Comparison of ENCODE assay signal across 18 cellular contexts in the genomic region with DNA sequence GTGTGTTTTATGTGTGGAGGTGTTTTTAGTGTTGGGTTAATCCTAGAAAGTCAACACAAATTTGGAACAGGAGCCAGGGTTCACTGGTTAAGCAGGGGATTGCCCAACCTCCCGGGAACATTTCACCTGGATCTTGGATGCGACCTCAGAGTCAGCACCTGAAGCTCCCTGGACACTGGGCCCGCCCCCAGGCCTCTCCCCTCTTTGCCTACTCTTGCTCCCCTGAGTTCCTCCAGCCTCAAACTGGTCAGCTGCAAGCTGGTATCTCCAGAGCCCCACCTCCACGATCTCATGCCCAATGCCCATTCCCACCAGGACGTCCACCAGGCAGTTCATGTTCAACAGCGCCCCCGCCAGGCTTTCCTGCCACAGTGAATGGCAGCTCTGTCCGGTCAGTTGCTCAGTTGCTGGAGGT. TPM values are rescaled to one million over a fixed set of nuclear protein-coding genes. Genes with fewer than 3 reads are reported as not detected.
DNase-seq lines count a peak whose midpoint lies in the region; ATAC-seq and TF ChIP-seq lines count a peak whose summit lies in the region.
"Had no signal": no experiment of that assay in that cellular context is flagged by ENCODE, and none has a peak within 500 bp of the region (broad histone marks: within the 10 kb centered on the region; RNA-seq: fewer than 3 reads in every experiment).

No MANE protein-coding gene starts in this region.

- H3K27me3 ChIP-seq in lower lobe of right lung (ENCODE audit: low read depth): no peaks in the 10 kb centered on the region

- POLR2A ChIA-PET in HEK293 (lab: Yijun Ruan, JAX): interaction anchor here (0.7 to 1.1 kb wide), 3 partner anchors 18 to 137 kb away, joined by 3 to 5 read pairs (median 3); no protein-coding TSS in a partner anchor

- no peak for DNase-seq in chondrocyte (ENCODE audit: low spot score)
- peak; percentile 72 for DNase-seq in lower lobe of right lung
- no peak for DNase-seq in D341Med (ENCODE audit: low spot score)
- DNase-seq in iPS-NIHi11 (ENCODE audit: low spot score): no peak
- no peak for DNase-seq in NCI-H1105 treated with DMSO at 0.1 percent for 48 hours (lab: John Stamatoyannopoulos, UW)
- DNase-seq: activated CD8-positive, alpha-beta T cell treated with anti-CD3 and anti-CD28 coated beads for 36 hours; aorta; CD4-positive, alpha-beta T cell; effector CD8-positive, alpha-beta T cell; GF-D8; NCI-H510A treated with DMSO at 0.1 percent for 48 hours; stimulated activated naive CD4-positive, alpha-beta T cell treated with Interleukin-2 at 50 U/mL for 16 hours; T-helper 9 cell had no signal

- H3K4me3 Mint-ChIP-seq in chondrocyte (ENCODE audit: unreplicated experiment): no peak overlapping the region
- H3K4me3 Mint-ChIP-seq: activated CD8-positive, alpha-beta T cell treated with anti-CD3 and anti-CD28 coated beads for 36 hours; CD4-positive, alpha-beta T cell; nephron had no signal

- no peak overlapping the region for H3K4me3 ChIP-seq in HEK293 (ENCODE audit: low read depth, low read length)
- H3K4me3 ChIP-seq in lower lobe of right lung: no peak overlapping the region

- H3K36me3 Mint-ChIP-seq in chondrocyte (ENCODE audit: low read depth): peaks cover 7% of the 10 kb centered on the region

- TF ChIP-seq CTCF in C4-2B (conservative IDR thresholded peaks at IDR 0.05) (no peak; the same call in 1 of the 2 replicates), HEK293 (tag by site-specific recombination; IDR thresholded peaks at IDR 0.05) (no peak), chondrocyte (IDR thresholded peaks at IDR 0.05) (peak; percentile 46), lower lobe of right lung (IDR thresholded peaks at IDR 0.05) (peak; percentile 26)

- no peaks in the 10 kb centered on the region for H3K4me1 Mint-ChIP-seq in chondrocyte (ENCODE audit: low read depth)
- H3K4me1 Mint-ChIP-seq: nephron had no signal

- H3K9me3 ChIP-seq in HEK293 (ENCODE audit: control insufficient read depth, insufficient read depth, low read depth, low read length) (no peaks in the 10 kb centered on the region), lower lobe of right lung (no peaks in the 10 kb centered on the region)

- H3K27me3 Mint-ChIP-seq in chondrocyte (ENCODE audit: low read depth): no peaks in the 10 kb centered on the region
- H3K27me3 Mint-ChIP-seq: activated CD8-positive, alpha-beta T cell treated with anti-CD3 and anti-CD28 coated beads for 36 hours; CD4-positive, alpha-beta T cell had no signal

- H3K27ac Mint-ChIP-seq in chondrocyte (ENCODE audit: unreplicated experiment): no peak overlapping the region
- H3K27ac Mint-ChIP-seq: activated CD8-positive, alpha-beta T cell treated with anti-CD3 and anti-CD28 coated beads for 36 hours; CD4-positive, alpha-beta T cell; nephron had no signal

- H3K4me1 ChIP-seq in HEK293 (ENCODE audit: control insufficient read depth, insufficient read depth, low read length): no peaks in the 10 kb centered on the region
- H3K4me1 ChIP-seq in lower lobe of right lung: no peaks in the 10 kb centered on the region

- H3K36me3 ChIP-seq in HEK293 (ENCODE audit: control insufficient read depth in 2 of 2, insufficient read depth in 1 of 2, low read length in 2 of 2) (peaks cover 0 to 4% of the 10 kb centered on the region in 2 experiments; a peak in 2 of 3 replicates), lower lobe of right lung (peaks cover 8% of the 10 kb centered on the region)

- ATAC-seq in lower lobe of right lung (peak; percentile 61 to 69), GM21529 (IDR thresholded peaks at IDR 0.05; ENCODE audit: unreplicated experiment) (no peak)
- ATAC-seq: activated CD8-positive, alpha-beta T cell treated with anti-CD3 and anti-CD28 coated beads for 36 hours had no signal

- intact Hi-C loops in lower lobe of right lung (cut with DNase I): no loop called here

- no peaks in the 10 kb centered on the region for H3K9me3 Mint-ChIP-seq in chondrocyte (ENCODE audit: low read depth)
- H3K9me3 Mint-ChIP-seq: activated CD8-positive, alpha-beta T cell treated with anti-CD3 and anti-CD28 coated beads for 36 hours; CD4-positive, alpha-beta T cell; nephron had no signal

- H3K27ac ChIP-seq in C4-2B: peak overlapping the region; percentile 54
- no peak overlapping the region for H3K27ac ChIP-seq in HEK293 (ENCODE audit: extremely low read depth, low read depth, low read length)
- H3K27ac ChIP-seq in lower lobe of right lung: no peak overlapping the region
- H3K27ac ChIP-seq: RWPE1 had no signal

- CTCF ChIA-PET in HEK293 (lab: Yijun Ruan, JAX): interaction anchor here (0.5 to 5.7 kb wide), 12 partner anchors 9 to 336 kb away, joined by 3 to 28 read pairs (median 3); no protein-coding TSS in a partner anchor

TF ChIP-seq in HEK293, 187 proteins besides CTCF, POLR2A, EP300 and RAD21:
- TF ChIP-seq, protein P1, sequence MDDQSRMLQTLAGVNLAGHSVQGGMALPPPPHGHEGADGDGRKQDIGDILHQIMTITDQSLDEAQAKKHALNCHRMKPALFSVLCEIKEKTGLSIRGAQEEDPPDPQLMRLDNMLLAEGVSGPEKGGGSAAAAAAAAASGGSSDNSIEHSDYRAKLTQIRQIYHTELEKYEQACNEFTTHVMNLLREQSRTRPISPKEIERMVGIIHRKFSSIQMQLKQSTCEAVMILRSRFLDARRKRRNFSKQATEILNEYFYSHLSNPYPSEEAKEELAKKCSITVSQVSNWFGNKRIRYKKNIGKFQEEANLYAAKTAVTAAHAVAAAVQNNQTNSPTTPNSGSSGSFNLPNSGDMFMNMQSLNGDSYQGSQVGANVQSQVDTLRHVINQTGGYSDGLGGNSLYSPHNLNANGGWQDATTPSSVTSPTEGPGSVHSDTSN (CRISPR knock-in tag; IDR thresholded peaks at IDR 0.05): no peak
- TF ChIP-seq, protein P2, sequence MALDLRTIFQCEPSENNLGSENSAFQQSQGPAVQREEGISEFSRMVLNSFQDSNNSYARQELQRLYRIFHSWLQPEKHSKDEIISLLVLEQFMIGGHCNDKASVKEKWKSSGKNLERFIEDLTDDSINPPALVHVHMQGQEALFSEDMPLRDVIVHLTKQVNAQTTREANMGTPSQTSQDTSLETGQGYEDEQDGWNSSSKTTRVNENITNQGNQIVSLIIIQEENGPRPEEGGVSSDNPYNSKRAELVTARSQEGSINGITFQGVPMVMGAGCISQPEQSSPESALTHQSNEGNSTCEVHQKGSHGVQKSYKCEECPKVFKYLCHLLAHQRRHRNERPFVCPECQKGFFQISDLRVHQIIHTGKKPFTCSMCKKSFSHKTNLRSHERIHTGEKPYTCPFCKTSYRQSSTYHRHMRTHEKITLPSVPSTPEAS (tag by site-specific recombination; IDR thresholded peaks at IDR 0.05): peak; percentile 22; the same call in 1 of the 2 replicates
- TF ChIP-seq REPIN1 (tag by site-specific recombination; IDR thresholded peaks at IDR 0.05; ENCODE audit: low read depth) (no peak), ZNF473 (tag by site-specific recombination; IDR thresholded peaks at IDR 0.05) (no peak), ZNF2 (tag by site-specific recombination; IDR thresholded peaks at IDR 0.05) (peak; percentile 99), KLF9 (tag by site-specific recombination; IDR thresholded peaks at IDR 0.05; ENCODE audit: low read depth) (no peak), ZNF274 (IDR thresholded peaks at IDR 0.05; ENCODE audit: low read length) (no peak), ZNF274 (tag by site-specific recombination; IDR thresholded peaks at IDR 0.05; ENCODE audit: borderline replicate concordance) (no peak)

RNA-seq across cellular contexts. Expression of a gene that starts 9.7 kb away (rescaled TPM):
- total RNA-seq in chondrocyte: 11.4 to 13.6 TPM (median 13.5 TPM) in 3 replicates
- 22.7 TPM for total RNA-seq in lower lobe of right lung

RNA-seq across cellular contexts. Expression of a gene that starts 15.8 kb away (rescaled TPM):
- 30.9 to 42.2 TPM (median 41.4 TPM) in 3 replicates for total RNA-seq in chondrocyte
- 60.7 TPM for total RNA-seq in lower lobe of right lung

RNA-seq across cellular contexts. Expression of a gene that starts 41.8 kb away (rescaled TPM):
- total RNA-seq in chondrocyte: 16.8 to 34.3 TPM (median 19.6 TPM) in 3 replicates
- total RNA-seq in lower lobe of right lung: 21.2 TPM

RNA-seq across cellular contexts. Expression of a gene that starts 45.6 kb away (rescaled TPM):
- 42.1 to 106 TPM (median 104 TPM) in 3 replicates for total RNA-seq in chondrocyte
- total RNA-seq in lower lobe of right lung: 80.4 TPM

Comparison
In these comparisons a context has a peak if more than half of its experiments do, and no peak if none do; other contexts are left out.
1. CTCF ChIP-seq: peak in chondrocyte (single experiment) and lower lobe of right lung (single experiment); none in C4-2B (single experiment) and HEK293 (single experiment).